8 cellular contexts compared by ENCODE assay signal in genomic region chr6:90537723-90538407, GRCh38. TPM values are rescaled to one million over a fixed set of nuclear protein-coding genes. Genes with fewer than 3 reads are reported as not detected.
DNase-seq lines count a peak whose midpoint lies in the region; ATAC-seq and TF ChIP-seq lines count a peak whose summit lies in the region.

No MANE protein-coding gene starts in this region.

- ATAC-seq in GM21515 (IDR thresholded peaks at IDR 0.05; ENCODE audit: unreplicated experiment) = peak; percentile 86
- ATAC-seq in CD8-positive, alpha-beta T cell = no peak

- H3K27me3 Mint-ChIP-seq in glutamatergic neuron (ENCODE audit: unreplicated experiment) = no peaks in the 10 kb centered on the region
- no peaks in the 10 kb centered on the region for H3K27me3 Mint-ChIP-seq in CD8-positive, alpha-beta T cell (ENCODE audit: low read depth)

- H3K36me3 ChIP-seq in CD8-positive, alpha-beta T cell (ENCODE audit: insufficient read depth, low read length) = peaks cover 8% of the 10 kb centered on the region

- no peak overlapping the region for H3K4me3 ChIP-seq in CD8-positive, alpha-beta T cell (ENCODE audit: low read depth, low read length)

- H3K9me3 Mint-ChIP-seq in glutamatergic neuron (ENCODE audit: unreplicated experiment) = no peaks in the 10 kb centered on the region
- H3K9me3 Mint-ChIP-seq in CD8-positive, alpha-beta T cell = no peaks in the 10 kb centered on the region

- no peaks in the 10 kb centered on the region for H3K27me3 ChIP-seq in CD8-positive, alpha-beta T cell (ENCODE audit: insufficient read depth, low read length)

- no peaks in the 10 kb centered on the region for H3K36me3 Mint-ChIP-seq in glutamatergic neuron (ENCODE audit: unreplicated experiment)
- peaks cover 57% of the 10 kb centered on the region for H3K36me3 Mint-ChIP-seq in CD8-positive, alpha-beta T cell

- no peak overlapping the region for H3K27ac ChIP-seq in CD8-positive, alpha-beta T cell (ENCODE audit: low read depth, low read length)

- H3K9me3 ChIP-seq in CD8-positive, alpha-beta T cell (ENCODE audit: low read length) = no peaks in the 10 kb centered on the region

- H3K4me1 ChIP-seq in CD8-positive, alpha-beta T cell (ENCODE audit: insufficient read depth, low read length) = no peaks in the 10 kb centered on the region

- DNase-seq in Ammon's horn (ENCODE audit: low spot score) = peak; percentile 52
- DNase-seq in NOMO-1 treated with dmso at 0.1 percent for 144 hours (lab: John Stamatoyannopoulos, UW; ENCODE audit: unreplicated experiment) = peak; percentile 75
- DNase-seq in glutamatergic neuron = no peak
- DNase-seq in activated T-cell treated with anti-CD3 and anti-CD28 coated beads for 4 hours = no peak
- no peak for DNase-seq in CD8-positive, alpha-beta T cell
- DNase-seq in HK-2 (ENCODE audit: unreplicated experiment) = no peak
- no peak for DNase-seq in iPS-NIHi7 (ENCODE audit: extremely low spot score)

- H3K4me1 Mint-ChIP-seq in glutamatergic neuron (ENCODE audit: low read depth, unreplicated experiment) = peaks cover 23% of the 10 kb centered on the region
- no peaks in the 10 kb centered on the region for H3K4me1 Mint-ChIP-seq in CD8-positive, alpha-beta T cell (ENCODE audit: low read depth)

- peak overlapping the region; percentile 65 for H3K27ac Mint-ChIP-seq in glutamatergic neuron (ENCODE audit: unreplicated experiment)
- no peak overlapping the region for H3K27ac Mint-ChIP-seq in CD8-positive, alpha-beta T cell

- TF ChIP-seq CTCF in glutamatergic neuron (IDR thresholded peaks at IDR 0.05; ENCODE audit: partially characterized antibody, unreplicated experiment) = no peak
- no peak for TF ChIP-seq CTCF in CD8-positive, alpha-beta T cell (IDR thresholded peaks at IDR 0.05)

- CTCF ChIA-PET in CD8-positive, alpha-beta T cell (lab: Charles Lee) = no interaction called here

- POLR2A ChIA-PET in CD8-positive, alpha-beta T cell (lab: Charles Lee) = no interaction called here

- H3K4me3 Mint-ChIP-seq in glutamatergic neuron (ENCODE audit: unreplicated experiment) = no peak overlapping the region
- H3K4me3 Mint-ChIP-seq in CD8-positive, alpha-beta T cell = no peak overlapping the region

- intact Hi-C loops in CD8-positive, alpha-beta T cell (cut with DNase I, micrococcal nuclease) = no loop called here

RNA-seq across cellular contexts. Expression of gene MAP3K7, which starts 49.0 kb away (rescaled TPM):
- 39.4 TPM for total RNA-seq in glutamatergic neuron (ENCODE audit: unreplicated experiment)
- total RNA-seq in CD8-positive, alpha-beta T cell = 10 to 100 TPM in 1 of 2 experiments, 1 to 10 TPM in 1; 9.7 to 10.1 TPM

Comparison
In these comparisons a context has a peak if more than half of its experiments do, and no peak if none do; other contexts are left out.
1. DNase-seq: peak in Ammon's horn (single experiment) and NOMO-1 treated with dmso at 0.1 percent for 144 hours (single experiment); none in glutamatergic neuron (single experiment), activated T-cell treated with anti-CD3 and anti-CD28 coated beads for 4 hours (single experiment), CD8-positive, alpha-beta T cell (0 of 7), HK-2 (single experiment) and iPS-NIHi7 (single experiment).